In the genomic region with DNA sequence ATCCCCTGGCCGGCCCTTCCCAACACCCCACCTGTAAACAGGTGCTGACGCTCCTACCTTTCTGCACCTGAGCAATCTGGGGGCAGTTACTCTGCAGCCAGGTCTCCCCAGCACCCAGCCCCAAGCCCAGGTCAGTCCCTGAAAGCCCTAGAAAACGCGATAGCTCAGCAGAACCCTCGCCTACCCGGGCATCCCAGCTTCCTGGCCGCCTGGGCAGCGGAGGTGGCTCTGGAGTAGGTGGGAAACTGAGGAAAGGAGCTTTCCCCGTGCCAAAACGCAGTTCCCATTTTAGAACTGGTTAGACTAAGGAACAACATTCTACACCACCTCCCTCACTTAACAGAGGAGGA, we compare ENCODE assay signal across 8 cellular contexts. TPM values are rescaled to one million over a fixed set of nuclear protein-coding genes. Genes with fewer than 3 reads are reported as not detected.
A peak's percentile ranks its signal among the peaks of the same experiment; 100 is the strongest.
DNase-seq lines count a peak whose midpoint lies in the region; ATAC-seq and TF ChIP-seq lines count a peak whose summit lies in the region.

No MANE protein-coding gene starts in this region.

- H3K9me3 ChIP-seq in vagina, result no peaks in the 10 kb centered on the region

- no peaks in the 10 kb centered on the region for H3K36me3 Mint-ChIP-seq in mesothelial cell of epicardium

- H3K4me3 ChIP-seq in cardiac fibroblast (replicated peaks in 1 of 2; ENCODE audit: low read depth in 2 of 2, low read length in 2 of 2), result peak overlapping the region; percentile 41 to 58
- peak overlapping the region; percentile 64 to 65 for H3K4me3 ChIP-seq in vagina

- no peaks in the 10 kb centered on the region for H3K9me3 Mint-ChIP-seq in mesothelial cell of epicardium

- peaks cover 12% of the 10 kb centered on the region for H3K4me1 ChIP-seq in vagina

- intact Hi-C loops in vagina (cut with DNase I), result no loop called here

- DNase-seq in stimulated activated CD4-positive, alpha-beta T cell treated with anti-CD3 and anti-CD28 coated beads, Interleukin-15, amount 100 ng/mL, for 24 hours, result peak; percentile 17
- DNase-seq in stimulated activated CD4-positive, alpha-beta T cell treated with anti-CD3 and anti-CD28 coated beads, Interleukin-1b, Interleukin-23, amount 100 ng/mL, for 48 hours, result no peak
- DNase-seq in cardiac fibroblast (ENCODE audit: low read depth in 2 of 2) (no peak), mesothelial cell of epicardium (ENCODE audit: low spot score in 2 of 2, unreplicated experiment in 2 of 2) (no peak), vagina (ENCODE audit: extremely low spot score in 2 of 2) (no peak), GM10266 (ENCODE audit: extremely low spot score) (no peak)

- H3K36me3 ChIP-seq in vagina, result no peaks in the 10 kb centered on the region

- peaks cover 23% of the 10 kb centered on the region for H3K27me3 Mint-ChIP-seq in mesothelial cell of epicardium (ENCODE audit: low read depth)

- H3K27me3 ChIP-seq in vagina, result no peaks in the 10 kb centered on the region

- H3K27ac ChIP-seq in vagina, result peak overlapping the region; percentile 7

- H3K4me1 Mint-ChIP-seq in mesothelial cell of epicardium, result peaks cover 17% of the 10 kb centered on the region

- ATAC-seq in HG02885 (IDR thresholded peaks at IDR 0.05; ENCODE audit: poor library complexity, unreplicated experiment) (no peak), GM21529 (IDR thresholded peaks at IDR 0.05; ENCODE audit: unreplicated experiment) (no peak)

- H3K27ac Mint-ChIP-seq in mesothelial cell of epicardium, result no peak overlapping the region

- TF ChIP-seq POLR2A in vagina (IDR thresholded peaks at IDR 0.05), result no peak

- no peak for TF ChIP-seq CTCF in cardiac fibroblast (IDR thresholded peaks at IDR 0.05; ENCODE audit: low read depth, low read length)
- TF ChIP-seq CTCF in mesothelial cell of epicardium (IDR thresholded peaks at IDR 0.05; ENCODE audit: unreplicated experiment), result no peak
- TF ChIP-seq CTCF in vagina (IDR thresholded peaks at IDR 0.05), result no peak
- no peak for TF ChIP-seq CTCF in GM10266 (IDR thresholded peaks at IDR 0.05; ENCODE audit: control insufficient read depth, insufficient read depth, low read depth, missing control alignments)

- peak overlapping the region; percentile 70 for H3K4me3 Mint-ChIP-seq in mesothelial cell of epicardium

RNA-seq across cellular contexts. Expression of a gene that starts 0.4 kb away (rescaled TPM):
- 9.9 to 10.4 TPM (median 10.3 TPM) in 3 replicates for total RNA-seq in mesothelial cell of epicardium
- 17.4 TPM for total RNA-seq in vagina

RNA-seq across cellular contexts. Expression of a gene that starts 44.7 kb away (rescaled TPM):
- total RNA-seq in mesothelial cell of epicardium (not detected in 3 replicates), vagina (not detected)
